1 cellular context compared by ENCODE assay signal in the genomic region with DNA sequence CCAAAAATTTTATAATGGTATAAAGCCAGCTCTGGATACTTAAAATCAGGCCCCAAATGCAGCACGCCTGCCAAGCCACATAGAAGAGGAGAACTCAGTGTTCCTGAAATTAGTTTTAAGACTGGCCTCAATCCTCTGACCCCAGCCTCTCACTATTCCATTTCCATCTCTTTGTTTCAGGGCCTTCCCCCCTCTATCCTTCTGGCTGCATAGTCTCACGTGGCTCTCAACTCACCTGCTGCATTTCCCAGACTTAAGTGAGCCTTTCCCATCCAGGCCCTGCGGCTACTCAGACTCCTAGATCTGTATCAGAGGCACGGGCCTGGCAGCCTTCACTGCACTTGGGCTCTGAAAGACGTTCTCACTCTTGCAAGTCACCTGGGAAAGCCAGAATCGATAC.
TF ChIP-seq lines count a peak whose summit lies in the region.

No MANE protein-coding gene starts in this region.

TF ChIP-seq in GM12878, 131 proteins besides CTCF, POLR2A, EP300 and RAD21:
- no peak for TF ChIP-seq ETV6 (conservative IDR thresholded peaks at IDR 0.05 in 1 of 2, IDR thresholded peaks at IDR 0.05 in 1 of 2; ENCODE audit: borderline replicate concordance in 1 of 2, low read depth in 1 of 2)
- TF ChIP-seq HDAC2 (IDR thresholded peaks at IDR 0.05) = no peak
- no peak for TF ChIP-seq BRCA1 (IDR thresholded peaks at IDR 0.05; ENCODE audit: low read depth, low read length)
- TF ChIP-seq SIX5 (IDR thresholded peaks at IDR 0.05; ENCODE audit: low read depth, low read length, severe bottlenecking) = no peak
- no peak for TF ChIP-seq SUPT20H (IDR thresholded peaks at IDR 0.05; ENCODE audit: borderline replicate concordance, control insufficient read depth, low read depth, low read length)
- no peak for TF ChIP-seq SIN3A (IDR thresholded peaks at IDR 0.05; ENCODE audit: low read depth, low read length)
- TF ChIP-seq EED (IDR thresholded peaks at IDR 0.05; ENCODE audit: low read depth) = no peak
